In genomic region chr11:83006877-83007330, GRCh38 we compare ENCODE assay signal across 1 cellular context.
TF ChIP-seq lines count a peak whose summit lies in the region.

No MANE protein-coding gene starts in this region.

TF ChIP-seq in IMR-90, 13 proteins besides CTCF, POLR2A, EP300 and RAD21 (continued from another document):
- TF ChIP-seq, protein P1, sequence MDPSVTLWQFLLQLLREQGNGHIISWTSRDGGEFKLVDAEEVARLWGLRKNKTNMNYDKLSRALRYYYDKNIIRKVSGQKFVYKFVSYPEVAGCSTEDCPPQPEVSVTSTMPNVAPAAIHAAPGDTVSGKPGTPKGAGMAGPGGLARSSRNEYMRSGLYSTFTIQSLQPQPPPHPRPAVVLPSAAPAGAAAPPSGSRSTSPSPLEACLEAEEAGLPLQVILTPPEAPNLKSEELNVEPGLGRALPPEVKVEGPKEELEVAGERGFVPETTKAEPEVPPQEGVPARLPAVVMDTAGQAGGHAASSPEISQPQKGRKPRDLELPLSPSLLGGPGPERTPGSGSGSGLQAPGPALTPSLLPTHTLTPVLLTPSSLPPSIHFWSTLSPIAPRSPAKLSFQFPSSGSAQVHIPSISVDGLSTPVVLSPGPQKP (IDR thresholded peaks at IDR 0.05; ENCODE audit: borderline replicate concordance, low read depth, low read length) = no peak
